33 cellular contexts compared by ENCODE assay signal in the genomic region with DNA sequence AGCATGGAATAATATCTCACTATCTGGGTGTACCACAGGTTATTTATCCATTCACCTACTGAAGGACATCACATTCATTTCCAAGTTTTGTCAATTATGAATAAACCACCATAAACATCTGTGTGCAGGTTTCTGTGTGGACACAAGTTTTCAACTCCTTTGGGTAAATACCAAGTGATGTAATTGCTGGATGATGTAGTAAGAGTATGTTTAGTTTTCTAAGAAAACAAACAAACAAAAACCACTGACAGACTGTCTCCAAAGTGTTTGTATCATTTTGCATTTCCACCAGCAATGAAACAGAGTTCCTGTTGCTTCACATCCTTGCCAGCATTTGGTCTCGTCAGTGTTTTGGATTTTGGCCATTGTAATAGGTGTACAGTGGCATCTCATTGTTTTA.
"Had no signal": no experiment of that assay in that cellular context is flagged by ENCODE, and none has a peak within 500 bp of the region (broad histone marks: within the 10 kb centered on the region; RNA-seq: fewer than 3 reads in every experiment).

No MANE protein-coding gene starts in this region.

- H3K4me3 ChIP-seq: esophagus squamous epithelium, gastroesophageal sphincter, heart right ventricle had no signal

- H3K27me3 ChIP-seq: brain microvascular endothelial cell, esophagus squamous epithelium, gastroesophageal sphincter, heart right ventricle had no signal

- H3K9me3 ChIP-seq: esophagus squamous epithelium, gastroesophageal sphincter had no signal

- DNase-seq: activated CD4-positive, alpha-beta memory T cell treated with anti-CD3 and anti-CD28 coated beads, Interleukin-2, amount 10 ng/mL, durations not matched to agents 7 days and 5 days; activated CD4-positive, alpha-beta T cell treated with anti-CD3 and anti-CD28 coated beads for 1 hour; activated CD4-positive, alpha-beta T cell treated with anti-CD3 and anti-CD28 coated beads for 4 hours; activated CD4-positive, alpha-beta T cell treated with anti-CD3 and anti-CD28 coated beads, Interleukin-2, amount 10 ng/mL, durations not matched to agents 7 days and 5 days; activated CD4-positive, alpha-beta T cell treated with anti-CD3 and anti-CD28 coated beads, Interleukin-2, amount 50 U/mL, for 4 hours; activated CD8-positive, alpha-beta memory T cell treated with anti-CD3 and anti-CD28 coated beads, Interleukin-2, amount 50 U/mL, for 48 hours; activated gamma-delta T cell treated with Interleukin-2 at 50 U/mL for 16 hours; activated naive CD4-positive, alpha-beta T cell treated with anti-CD3 and anti-CD28 coated beads, Interleukin-2, amount 50 U/mL, for 16 hours; activated naive CD4-positive, alpha-beta T cell treated with Interleukin-2 at 50 U/mL for 16 hours; activated T-cell treated with anti-CD3 and anti-CD28 coated beads for 4 hours; activated T-cell treated with anti-CD3 and anti-CD28 coated beads, Interleukin-2, amount 50 U/mL, for 24 hours; activated T-cell treated with anti-CD3 and anti-CD28 coated beads, Interleukin-2, amount 50 U/mL, for 72 hours; amniotic stem cell; anterior cingulate cortex; brain microvascular endothelial cell; effector CD8-positive, alpha-beta T cell; esophagus squamous epithelium; foreskin melanocyte; heart right ventricle; T-helper 1 cell; T-helper 17 cell; T1000; WERI-Rb-1 had no signal

- H3K4me1 ChIP-seq: esophagus squamous epithelium, gastroesophageal sphincter had no signal

- FAIRE-seq: astrocyte, bronchial epithelial cell, colon, endometrium, endothelial cell of umbilical vein had no signal

- H3K4me3 Mint-ChIP-seq: activated CD4-positive, alpha-beta memory T cell treated with anti-CD3 and anti-CD28 coated beads, Interleukin-2, amount 10 ng/mL, durations not matched to agents 7 days and 5 days; activated CD4-positive, alpha-beta T cell treated with anti-CD3 and anti-CD28 coated beads, Interleukin-2, amount 10 ng/mL, durations not matched to agents 7 days and 5 days; activated naive CD8-positive, alpha-beta T cell; activated T-cell treated with anti-CD3 and anti-CD28 coated beads, Interleukin-2, amount 50 U/mL, for 24 hours; activated T-cell treated with anti-CD3 and anti-CD28 coated beads, Interleukin-2, amount 50 U/mL, for 72 hours; central memory CD8-positive, alpha-beta T cell; T-helper 17 cell; T-helper 2 cell treated with Interferon-gamma antibody and Interleukin-4, amounts not matched to agents 5 μg/mL and 100 μg/mL, for 36 hours had no signal

- H3K27ac ChIP-seq: brain microvascular endothelial cell, epithelial cell of prostate, esophagus squamous epithelium, gastroesophageal sphincter, heart right ventricle, WERI-Rb-1 had no signal

- H3K36me3 Mint-ChIP-seq: activated naive CD8-positive, alpha-beta T cell had no signal

- ATAC-seq: activated T-cell treated with anti-CD3 and anti-CD28 coated beads, Interleukin-2, amount 50 U/mL, for 72 hours; gastroesophageal sphincter; heart right ventricle; T-helper 17 cell had no signal

- H3K27me3 Mint-ChIP-seq: activated CD4-positive, alpha-beta memory T cell treated with anti-CD3 and anti-CD28 coated beads, Interleukin-2, amount 10 ng/mL, durations not matched to agents 7 days and 5 days; activated CD4-positive, alpha-beta T cell treated with anti-CD3 and anti-CD28 coated beads, Interleukin-2, amount 10 ng/mL, durations not matched to agents 7 days and 5 days; activated naive CD8-positive, alpha-beta T cell; activated T-cell treated with anti-CD3 and anti-CD28 coated beads, Interleukin-2, amount 50 U/mL, for 24 hours; central memory CD8-positive, alpha-beta T cell had no signal

- H3K27ac Mint-ChIP-seq: activated CD4-positive, alpha-beta memory T cell treated with anti-CD3 and anti-CD28 coated beads, Interleukin-2, amount 10 ng/mL, durations not matched to agents 7 days and 5 days; activated CD4-positive, alpha-beta T cell treated with anti-CD3 and anti-CD28 coated beads, Interleukin-2, amount 10 ng/mL, durations not matched to agents 7 days and 5 days; activated naive CD8-positive, alpha-beta T cell; activated T-cell treated with anti-CD3 and anti-CD28 coated beads, Interleukin-2, amount 50 U/mL, for 24 hours; activated T-cell treated with anti-CD3 and anti-CD28 coated beads, Interleukin-2, amount 50 U/mL, for 72 hours; T-helper 17 cell; T-helper 2 cell treated with Interferon-gamma antibody and Interleukin-4, amounts not matched to agents 5 μg/mL and 100 μg/mL, for 36 hours had no signal

- H3K4me1 Mint-ChIP-seq: activated CD4-positive, alpha-beta memory T cell treated with anti-CD3 and anti-CD28 coated beads, Interleukin-2, amount 10 ng/mL, durations not matched to agents 7 days and 5 days; activated CD4-positive, alpha-beta T cell treated with anti-CD3 and anti-CD28 coated beads, Interleukin-2, amount 10 ng/mL, durations not matched to agents 7 days and 5 days; central memory CD8-positive, alpha-beta T cell; T-helper 17 cell had no signal

- H3K36me3 ChIP-seq: brain microvascular endothelial cell, esophagus squamous epithelium, gastroesophageal sphincter, heart right ventricle, WERI-Rb-1 had no signal

- H3K9me3 Mint-ChIP-seq: activated CD4-positive, alpha-beta memory T cell treated with anti-CD3 and anti-CD28 coated beads, Interleukin-2, amount 10 ng/mL, durations not matched to agents 7 days and 5 days; activated CD4-positive, alpha-beta T cell treated with anti-CD3 and anti-CD28 coated beads, Interleukin-2, amount 10 ng/mL, durations not matched to agents 7 days and 5 days; activated T-cell treated with anti-CD3 and anti-CD28 coated beads, Interleukin-2, amount 50 U/mL, for 24 hours; activated T-cell treated with anti-CD3 and anti-CD28 coated beads, Interleukin-2, amount 50 U/mL, for 72 hours; T-helper 2 cell treated with Interferon-gamma antibody and Interleukin-4, amounts not matched to agents 5 μg/mL and 100 μg/mL, for 36 hours had no signal
